1 cellular context compared by ENCODE assay signal in the genomic region with DNA sequence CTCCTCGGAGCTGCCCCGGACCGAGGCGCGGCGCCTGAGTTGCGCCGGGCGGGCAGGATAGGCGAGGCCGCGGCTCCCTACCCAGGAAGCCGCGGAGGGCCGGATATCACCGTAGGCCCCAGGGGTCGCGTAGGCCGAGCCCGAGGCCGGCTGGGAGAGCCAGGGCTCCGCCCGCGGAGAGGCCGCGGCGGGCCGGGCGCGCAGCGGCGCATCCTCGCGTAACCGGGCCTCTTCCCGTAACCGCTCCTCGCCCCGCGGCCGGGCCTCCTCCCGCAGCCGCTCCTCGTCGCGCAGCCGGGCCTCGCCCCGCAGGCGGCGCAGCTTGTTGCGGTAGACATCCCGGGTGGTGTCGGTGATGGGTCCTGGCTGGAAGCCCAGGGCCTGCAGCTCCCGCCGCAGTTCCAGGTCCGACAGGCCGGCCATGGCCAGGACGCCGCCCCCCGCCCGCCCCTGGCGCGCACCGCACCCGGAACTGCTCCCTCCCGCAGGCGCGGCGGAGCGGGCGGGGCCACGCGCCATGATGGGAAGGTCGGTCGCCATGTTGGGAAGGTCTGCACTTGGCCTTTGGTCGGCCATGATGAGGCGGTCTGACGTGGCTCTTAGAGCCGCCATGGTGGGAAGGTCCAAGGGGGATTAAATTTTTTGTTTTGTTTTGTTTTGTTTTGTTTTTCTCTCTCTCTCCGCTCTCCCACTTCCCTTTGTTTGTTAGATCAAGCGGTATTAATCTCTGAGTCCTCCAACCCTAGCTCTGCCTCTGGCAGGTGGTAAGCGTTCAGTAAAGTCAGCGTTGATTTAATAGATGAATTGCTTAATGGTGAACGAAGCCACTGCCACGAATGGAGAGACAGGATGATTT.
TF ChIP-seq lines count a peak whose summit lies in the region.

A gene (minus strand): TSS at position 437 of the 856 bp plus-strand sequence. CDS start 14 bp downstream, at position 423.

TF ChIP-seq in HepG2, 621 proteins besides CTCF, POLR2A, EP300 and RAD21 (continued from another document and continues in another):
- TF ChIP-seq, protein P1, sequence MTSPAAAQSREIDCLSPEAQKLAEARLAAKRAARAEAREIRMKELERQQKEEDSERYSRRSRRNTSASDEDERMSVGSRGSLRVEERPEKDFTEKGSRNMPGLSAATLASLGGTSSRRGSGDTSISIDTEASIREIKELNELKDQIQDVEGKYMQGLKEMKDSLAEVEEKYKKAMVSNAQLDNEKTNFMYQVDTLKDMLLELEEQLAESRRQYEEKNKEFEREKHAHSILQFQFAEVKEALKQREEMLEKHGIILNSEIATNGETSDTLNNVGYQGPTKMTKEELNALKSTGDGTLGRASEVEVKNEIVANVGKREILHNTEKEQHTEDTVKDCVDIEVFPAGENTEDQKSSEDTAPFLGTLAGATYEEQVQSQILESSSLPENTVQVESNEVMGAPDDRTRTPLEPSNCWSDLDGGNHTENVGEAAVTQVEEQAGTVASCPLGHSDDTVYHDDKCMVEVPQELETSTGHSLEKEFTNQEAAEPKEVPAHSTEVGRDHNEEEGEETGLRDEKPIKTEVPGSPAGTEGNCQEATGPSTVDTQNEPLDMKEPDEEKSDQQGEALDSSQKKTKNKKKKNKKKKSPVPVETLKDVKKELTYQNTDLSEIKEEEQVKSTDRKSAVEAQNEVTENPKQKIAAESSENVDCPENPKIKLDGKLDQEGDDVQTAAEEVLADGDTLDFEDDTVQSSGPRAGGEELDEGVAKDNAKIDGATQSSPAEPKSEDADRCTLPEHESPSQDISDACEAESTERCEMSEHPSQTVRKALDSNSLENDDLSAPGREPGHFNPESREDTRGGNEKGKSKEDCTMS (CRISPR knock-in tag; conservative IDR thresholded peaks at IDR 0.05) = no peak
- TF ChIP-seq AKAP8 (CRISPR knock-in tag; IDR thresholded peaks at IDR 0.05) (peak; percentile 87; the same call in 1 of the 2 replicates), HNRNPK (IDR thresholded peaks at IDR 0.05; ENCODE audit: low read depth, low read length, poor library complexity, severe bottlenecking) (no peak), AHR (CRISPR knock-in tag; IDR thresholded peaks at IDR 0.05) (no peak), THYN1 (CRISPR knock-in tag; IDR thresholded peaks at IDR 0.05; ENCODE audit: borderline replicate concordance, low read depth) (no peak), ZNF777 (CRISPR knock-in tag; IDR thresholded peaks at IDR 0.05) (peak; percentile 55; the same call in 1 of the 2 replicates), ESRRA (CRISPR knock-in tag; IDR thresholded peaks at IDR 0.05; ENCODE audit: low read depth) (peak; percentile 80; the same call in 1 of the 2 replicates), ZNF296 (CRISPR knock-in tag; conservative IDR thresholded peaks at IDR 0.05) (no peak), ZNF670 (CRISPR knock-in tag; IDR thresholded peaks at IDR 0.05; ENCODE audit: borderline replicate concordance) (no peak), KLF12 (CRISPR knock-in tag; IDR thresholded peaks at IDR 0.05; ENCODE audit: borderline replicate concordance) (peak; percentile 96), ZFP41 (CRISPR knock-in tag; IDR thresholded peaks at IDR 0.05; ENCODE audit: borderline replicate concordance) (no peak), ZNF547 (CRISPR knock-in tag; IDR thresholded peaks at IDR 0.05) (peak; percentile 97), HMG20B (CRISPR knock-in tag; conservative IDR thresholded peaks at IDR 0.05) (0 out of 2 replicates have a peak, but pooled peaks have one; percentile 28), FIP1L1 (IDR thresholded peaks at IDR 0.05; ENCODE audit: borderline replicate concordance, insufficient read depth, low read depth, low read length) (no peak), KMT2B (CRISPR knock-in tag; IDR thresholded peaks at IDR 0.05) (peak; percentile 75), ZKSCAN5 (CRISPR knock-in tag; IDR thresholded peaks at IDR 0.05) (no peak), ZNF530 (CRISPR knock-in tag; IDR thresholded peaks at IDR 0.05; ENCODE audit: low read depth) (no peak), ZNF557 (CRISPR knock-in tag; IDR thresholded peaks at IDR 0.05) (no peak), HMG20A (CRISPR knock-in tag; IDR thresholded peaks at IDR 0.05; ENCODE audit: borderline replicate concordance) (no peak), ZNF776 (CRISPR knock-in tag; IDR thresholded peaks at IDR 0.05) (peak; percentile 88), SIX1 (CRISPR knock-in tag; IDR thresholded peaks at IDR 0.05; ENCODE audit: borderline replicate concordance) (0 out of 2 replicates have a peak, but pooled peaks have one; percentile 27), SCMH1 (CRISPR knock-in tag; IDR thresholded peaks at IDR 0.05; ENCODE audit: borderline replicate concordance) (no peak), ASH2L (IDR thresholded peaks at IDR 0.05; ENCODE audit: insufficient read length, low read depth, low read length) (peak; percentile 86), ZBTB8A (CRISPR knock-in tag; IDR thresholded peaks at IDR 0.05; ENCODE audit: borderline replicate concordance, low read depth) (no peak; the same call in 1 of the 2 replicates), SPEN (CRISPR knock-in tag; IDR thresholded peaks at IDR 0.05; ENCODE audit: low read depth) (peak; percentile 95), ZNF484 (CRISPR knock-in tag; IDR thresholded peaks at IDR 0.05; ENCODE audit: borderline replicate concordance, low read depth) (no peak), MIER3 (CRISPR knock-in tag; IDR thresholded peaks at IDR 0.05; ENCODE audit: borderline replicate concordance) (peak; percentile 97), HCFC1 (IDR thresholded peaks at IDR 0.05; ENCODE audit: low read depth, low read length) (peak; percentile 94), ZNF678 (CRISPR knock-in tag; IDR thresholded peaks at IDR 0.05) (peak; percentile 81; the same call in 1 of the 2 replicates), NCOA1 (CRISPR knock-in tag; IDR thresholded peaks at IDR 0.05) (no peak), ZNF878 (CRISPR knock-in tag; IDR thresholded peaks at IDR 0.05) (no peak; the same call in 1 of the 2 replicates), ZNF839 (CRISPR knock-in tag; IDR thresholded peaks at IDR 0.05; ENCODE audit: borderline replicate concordance) (no peak), ZNF788 (CRISPR knock-in tag; IDR thresholded peaks at IDR 0.05; ENCODE audit: borderline replicate concordance) (peak; percentile 87)
- TF ChIP-seq, protein P2, sequence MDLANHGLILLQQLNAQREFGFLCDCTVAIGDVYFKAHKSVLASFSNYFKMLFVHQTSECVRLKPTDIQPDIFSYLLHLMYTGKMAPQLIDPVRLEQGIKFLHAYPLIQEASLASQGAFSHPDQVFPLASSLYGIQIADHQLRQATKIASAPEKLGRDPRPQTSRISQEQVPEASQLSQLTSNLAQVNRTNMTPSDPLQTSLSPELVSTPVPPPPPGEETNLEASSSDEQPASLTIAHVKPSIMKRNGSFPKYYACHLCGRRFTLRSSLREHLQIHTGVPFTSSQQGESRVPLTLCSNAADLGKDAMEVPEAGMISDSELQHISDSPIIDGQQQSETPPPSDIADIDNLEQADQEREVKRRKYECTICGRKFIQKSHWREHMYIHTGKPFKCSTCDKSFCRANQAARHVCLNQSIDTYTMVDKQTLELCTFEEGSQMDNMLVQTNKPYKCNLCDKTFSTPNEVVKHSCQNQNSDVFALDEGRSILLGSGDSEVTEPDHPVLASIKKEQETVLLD (CRISPR knock-in tag; IDR thresholded peaks at IDR 0.05; ENCODE audit: low read depth) = peak; percentile 85
- TF ChIP-seq, protein P3, sequence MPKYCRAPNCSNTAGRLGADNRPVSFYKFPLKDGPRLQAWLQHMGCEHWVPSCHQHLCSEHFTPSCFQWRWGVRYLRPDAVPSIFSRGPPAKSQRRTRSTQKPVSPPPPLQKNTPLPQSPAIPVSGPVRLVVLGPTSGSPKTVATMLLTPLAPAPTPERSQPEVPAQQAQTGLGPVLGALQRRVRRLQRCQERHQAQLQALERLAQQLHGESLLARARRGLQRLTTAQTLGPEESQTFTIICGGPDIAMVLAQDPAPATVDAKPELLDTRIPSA (CRISPR knock-in tag; IDR thresholded peaks at IDR 0.05; ENCODE audit: borderline replicate concordance) = 0 out of 2 replicates have a peak, but pooled peaks have one; percentile 67
- TF ChIP-seq, protein P4, sequence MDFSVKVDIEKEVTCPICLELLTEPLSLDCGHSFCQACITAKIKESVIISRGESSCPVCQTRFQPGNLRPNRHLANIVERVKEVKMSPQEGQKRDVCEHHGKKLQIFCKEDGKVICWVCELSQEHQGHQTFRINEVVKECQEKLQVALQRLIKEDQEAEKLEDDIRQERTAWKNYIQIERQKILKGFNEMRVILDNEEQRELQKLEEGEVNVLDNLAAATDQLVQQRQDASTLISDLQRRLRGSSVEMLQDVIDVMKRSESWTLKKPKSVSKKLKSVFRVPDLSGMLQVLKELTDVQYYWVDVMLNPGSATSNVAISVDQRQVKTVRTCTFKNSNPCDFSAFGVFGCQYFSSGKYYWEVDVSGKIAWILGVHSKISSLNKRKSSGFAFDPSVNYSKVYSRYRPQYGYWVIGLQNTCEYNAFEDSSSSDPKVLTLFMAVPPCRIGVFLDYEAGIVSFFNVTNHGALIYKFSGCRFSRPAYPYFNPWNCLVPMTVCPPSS (IDR thresholded peaks at IDR 0.05) = no peak
- TF ChIP-seq, protein P5, sequence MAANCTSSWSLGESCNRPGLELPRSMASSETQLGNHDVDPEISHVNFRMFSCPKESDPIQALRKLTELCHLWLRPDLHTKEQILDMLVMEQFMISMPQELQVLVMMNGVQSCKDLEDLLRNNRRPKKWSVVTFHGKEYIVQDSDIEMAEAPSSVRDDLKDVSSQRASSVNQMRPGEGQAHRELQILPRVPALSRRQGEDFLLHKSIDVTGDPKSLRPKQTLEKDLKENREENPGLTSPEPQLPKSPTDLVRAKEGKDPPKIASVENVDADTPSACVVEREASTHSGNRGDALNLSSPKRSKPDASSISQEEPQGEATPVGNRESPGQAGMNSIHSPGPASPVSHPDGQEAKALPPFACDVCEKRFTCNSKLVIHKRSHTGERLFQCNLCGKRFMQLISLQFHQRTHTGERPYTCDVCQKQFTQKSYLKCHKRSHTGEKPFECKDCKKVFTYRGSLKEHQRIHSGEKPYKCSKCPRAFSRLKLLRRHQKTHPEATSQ (CRISPR knock-in tag; IDR thresholded peaks at IDR 0.05; ENCODE audit: borderline replicate concordance) = no peak
- TF ChIP-seq, protein P6, sequence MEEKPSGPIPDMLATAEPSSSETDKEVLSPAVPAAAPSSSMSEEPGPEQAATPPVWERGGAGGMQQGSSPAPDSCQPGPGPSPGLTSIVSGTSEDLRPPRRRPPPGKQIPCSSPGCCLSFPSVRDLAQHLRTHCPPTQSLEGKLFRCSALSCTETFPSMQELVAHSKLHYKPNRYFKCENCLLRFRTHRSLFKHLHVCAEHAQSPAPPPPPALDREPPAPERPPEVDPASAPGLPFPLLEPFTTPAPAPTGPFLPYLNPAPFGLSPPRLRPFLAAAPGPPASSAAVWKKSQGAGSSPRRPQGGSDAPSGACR (CRISPR knock-in tag; IDR thresholded peaks at IDR 0.05) = 0 out of 2 replicates have a peak, but pooled peaks have one; percentile 72
- TF ChIP-seq, protein P7, sequence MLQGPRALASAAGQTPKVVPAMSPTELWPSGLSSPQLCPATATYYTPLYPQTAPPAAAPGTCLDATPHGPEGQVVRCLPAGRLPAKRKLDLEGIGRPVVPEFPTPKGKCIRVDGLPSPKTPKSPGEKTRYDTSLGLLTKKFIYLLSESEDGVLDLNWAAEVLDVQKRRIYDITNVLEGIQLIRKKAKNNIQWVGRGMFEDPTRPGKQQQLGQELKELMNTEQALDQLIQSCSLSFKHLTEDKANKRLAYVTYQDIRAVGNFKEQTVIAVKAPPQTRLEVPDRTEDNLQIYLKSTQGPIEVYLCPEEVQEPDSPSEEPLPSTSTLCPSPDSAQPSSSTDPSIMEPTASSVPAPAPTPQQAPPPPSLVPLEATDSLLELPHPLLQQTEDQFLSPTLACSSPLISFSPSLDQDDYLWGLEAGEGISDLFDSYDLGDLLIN (CRISPR knock-in tag; IDR thresholded peaks at IDR 0.05; ENCODE audit: borderline replicate concordance) = peak; percentile 74; the same call in 1 of the 2 replicates
- TF ChIP-seq, protein P8, sequence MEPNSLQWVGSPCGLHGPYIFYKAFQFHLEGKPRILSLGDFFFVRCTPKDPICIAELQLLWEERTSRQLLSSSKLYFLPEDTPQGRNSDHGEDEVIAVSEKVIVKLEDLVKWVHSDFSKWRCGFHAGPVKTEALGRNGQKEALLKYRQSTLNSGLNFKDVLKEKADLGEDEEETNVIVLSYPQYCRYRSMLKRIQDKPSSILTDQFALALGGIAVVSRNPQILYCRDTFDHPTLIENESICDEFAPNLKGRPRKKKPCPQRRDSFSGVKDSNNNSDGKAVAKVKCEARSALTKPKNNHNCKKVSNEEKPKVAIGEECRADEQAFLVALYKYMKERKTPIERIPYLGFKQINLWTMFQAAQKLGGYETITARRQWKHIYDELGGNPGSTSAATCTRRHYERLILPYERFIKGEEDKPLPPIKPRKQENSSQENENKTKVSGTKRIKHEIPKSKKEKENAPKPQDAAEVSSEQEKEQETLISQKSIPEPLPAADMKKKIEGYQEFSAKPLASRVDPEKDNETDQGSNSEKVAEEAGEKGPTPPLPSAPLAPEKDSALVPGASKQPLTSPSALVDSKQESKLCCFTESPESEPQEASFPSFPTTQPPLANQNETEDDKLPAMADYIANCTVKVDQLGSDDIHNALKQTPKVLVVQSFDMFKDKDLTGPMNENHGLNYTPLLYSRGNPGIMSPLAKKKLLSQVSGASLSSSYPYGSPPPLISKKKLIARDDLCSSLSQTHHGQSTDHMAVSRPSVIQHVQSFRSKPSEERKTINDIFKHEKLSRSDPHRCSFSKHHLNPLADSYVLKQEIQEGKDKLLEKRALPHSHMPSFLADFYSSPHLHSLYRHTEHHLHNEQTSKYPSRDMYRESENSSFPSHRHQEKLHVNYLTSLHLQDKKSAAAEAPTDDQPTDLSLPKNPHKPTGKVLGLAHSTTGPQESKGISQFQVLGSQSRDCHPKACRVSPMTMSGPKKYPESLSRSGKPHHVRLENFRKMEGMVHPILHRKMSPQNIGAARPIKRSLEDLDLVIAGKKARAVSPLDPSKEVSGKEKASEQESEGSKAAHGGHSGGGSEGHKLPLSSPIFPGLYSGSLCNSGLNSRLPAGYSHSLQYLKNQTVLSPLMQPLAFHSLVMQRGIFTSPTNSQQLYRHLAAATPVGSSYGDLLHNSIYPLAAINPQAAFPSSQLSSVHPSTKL (CRISPR knock-in tag; IDR thresholded peaks at IDR 0.05) = peak; percentile 63
- TF ChIP-seq, protein P9, sequence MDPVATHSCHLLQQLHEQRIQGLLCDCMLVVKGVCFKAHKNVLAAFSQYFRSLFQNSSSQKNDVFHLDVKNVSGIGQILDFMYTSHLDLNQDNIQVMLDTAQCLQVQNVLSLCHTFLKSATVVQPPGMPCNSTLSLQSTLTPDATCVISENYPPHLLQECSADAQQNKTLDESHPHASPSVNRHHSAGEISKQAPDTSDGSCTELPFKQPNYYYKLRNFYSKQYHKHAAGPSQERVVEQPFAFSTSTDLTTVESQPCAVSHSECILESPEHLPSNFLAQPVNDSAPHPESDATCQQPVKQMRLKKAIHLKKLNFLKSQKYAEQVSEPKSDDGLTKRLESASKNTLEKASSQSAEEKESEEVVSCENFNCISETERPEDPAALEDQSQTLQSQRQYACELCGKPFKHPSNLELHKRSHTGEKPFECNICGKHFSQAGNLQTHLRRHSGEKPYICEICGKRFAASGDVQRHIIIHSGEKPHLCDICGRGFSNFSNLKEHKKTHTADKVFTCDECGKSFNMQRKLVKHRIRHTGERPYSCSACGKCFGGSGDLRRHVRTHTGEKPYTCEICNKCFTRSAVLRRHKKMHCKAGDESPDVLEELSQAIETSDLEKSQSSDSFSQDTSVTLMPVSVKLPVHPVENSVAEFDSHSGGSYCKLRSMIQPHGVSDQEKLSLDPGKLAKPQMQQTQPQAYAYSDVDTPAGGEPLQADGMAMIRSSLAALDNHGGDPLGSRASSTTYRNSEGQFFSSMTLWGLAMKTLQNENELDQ (CRISPR knock-in tag; IDR thresholded peaks at IDR 0.05; ENCODE audit: borderline replicate concordance) = peak; percentile 49; the same call in 1 of the 2 replicates
